In the genomic region with DNA sequence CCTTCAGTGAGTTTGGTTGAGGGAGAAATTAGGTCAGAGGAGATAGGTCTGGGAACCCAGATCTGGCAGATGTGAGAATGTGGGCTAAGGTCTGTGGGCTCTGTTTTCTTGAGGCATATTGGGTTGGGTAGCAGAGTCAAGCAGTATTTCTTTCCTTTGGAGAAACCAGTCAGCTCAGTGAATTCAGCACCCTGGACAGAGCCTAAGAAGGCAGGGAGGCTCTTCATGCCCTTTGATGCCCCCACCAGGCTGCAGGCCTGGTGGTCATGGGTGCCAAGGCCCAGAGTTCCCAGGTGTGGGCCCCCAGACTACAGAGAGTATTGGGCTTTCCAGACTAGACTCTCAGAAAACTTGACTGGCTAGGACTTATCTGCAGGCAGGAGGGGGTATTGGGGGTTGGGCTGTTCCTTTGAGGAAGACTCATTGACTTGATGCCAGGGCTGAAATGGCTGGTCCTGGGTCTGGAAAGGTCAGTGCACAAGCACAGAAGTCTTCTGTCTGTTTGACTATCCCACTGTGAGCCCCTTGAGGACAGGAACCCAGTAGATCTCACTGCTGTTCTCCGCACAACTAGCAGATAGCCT, we compare ENCODE assay signal across 13 cellular contexts. TPM values are rescaled to one million over a fixed set of nuclear protein-coding genes. Genes with fewer than 3 reads are reported as not detected.
DNase-seq lines count a peak whose midpoint lies in the region; ATAC-seq and TF ChIP-seq lines count a peak whose summit lies in the region.
"Had no signal": no experiment of that assay in that cellular context is flagged by ENCODE, and none has a peak within 500 bp of the region (broad histone marks: within the 10 kb centered on the region; RNA-seq: fewer than 3 reads in every experiment).

No MANE protein-coding gene starts in this region.

- no peak overlapping the region for H3K4me3 Mint-ChIP-seq in activated naive CD8-positive, alpha-beta T cell treated with anti-CD3 and anti-CD28 coated beads, Interleukin-2, amount 50 U/mL, for 24 hours
- no peak overlapping the region for H3K4me3 Mint-ChIP-seq in activated naive CD8-positive, alpha-beta T cell treated with anti-CD3 and anti-CD28 coated beads for 36 hours
- H3K4me3 Mint-ChIP-seq: brain; stimulated activated naive CD8-positive, alpha-beta T cell treated with anti-CD3 and anti-CD28 coated beads, Interleukin-15, Interleukin-2, amounts not matched to agents 100 ng/mL and 50 ng/mL, for 24 hours had no signal

- H3K9me3 ChIP-seq in upper lobe of right lung (no peaks in the 10 kb centered on the region), heart right ventricle (no peaks in the 10 kb centered on the region)
- H3K9me3 ChIP-seq: mucosa of descending colon had no signal

- POLR2A ChIA-PET in RWPE1 (lab: Yijun Ruan, JAX; ENCODE audit: low non-redundant PET) = no interaction called here

- TF ChIP-seq CTCF in RWPE1 (conservative IDR thresholded peaks at IDR 0.05; ENCODE audit: low read depth) = no peak
- TF ChIP-seq CTCF in fibroblast of the aortic adventitia (IDR thresholded peaks at IDR 0.05; ENCODE audit: insufficient read depth, low read length) = no peak
- no peak for TF ChIP-seq CTCF in upper lobe of right lung (IDR thresholded peaks at IDR 0.05)
- no peak for TF ChIP-seq CTCF in heart right ventricle (IDR thresholded peaks at IDR 0.05)
- TF ChIP-seq CTCF in lower leg skin (IDR thresholded peaks at IDR 0.05) = no peak

- H3K27ac ChIP-seq in RWPE1 (no peak overlapping the region), upper lobe of right lung (no peak overlapping the region), heart right ventricle (no peak overlapping the region)

- H3K9me3 Mint-ChIP-seq in activated naive CD8-positive, alpha-beta T cell treated with anti-CD3 and anti-CD28 coated beads, Interleukin-2, amount 50 U/mL, for 24 hours = no peaks in the 10 kb centered on the region
- no peaks in the 10 kb centered on the region for H3K9me3 Mint-ChIP-seq in activated naive CD8-positive, alpha-beta T cell treated with anti-CD3 and anti-CD28 coated beads for 36 hours

- intact Hi-C loops in upper lobe of right lung (cut with DNase I) (no loop called here), heart right ventricle (cut with DNase I) (no loop called here), lower leg skin (cut with DNase I; ENCODE audit: low total_unique reads) (no loop called here)

- WGBS in heart right ventricle, 2 donors = 94 to 95% methylated on average over 1 of the region's 1 CpG
- WGBS in lower leg skin, 2 donors = 100% methylated on average over 1 of the region's 1 CpG

- no peak for TF ChIP-seq POLR2A in lower leg skin (IDR thresholded peaks at IDR 0.05)

- peaks cover 13% of the 10 kb centered on the region for H3K27me3 Mint-ChIP-seq in activated naive CD8-positive, alpha-beta T cell treated with anti-CD3 and anti-CD28 coated beads, Interleukin-2, amount 50 U/mL, for 24 hours
- peaks cover 24% of the 10 kb centered on the region for H3K27me3 Mint-ChIP-seq in activated naive CD8-positive, alpha-beta T cell treated with anti-CD3 and anti-CD28 coated beads for 36 hours

- H3K36me3 ChIP-seq in upper lobe of right lung (no peaks in the 10 kb centered on the region), heart right ventricle (no peaks in the 10 kb centered on the region)

- DNase-seq in activated naive CD8-positive, alpha-beta T cell treated with anti-CD3 and anti-CD28 coated beads, Interleukin-2, amount 50 U/mL, for 24 hours = peak; percentile 15
- DNase-seq in activated naive CD8-positive, alpha-beta T cell treated with anti-CD3 and anti-CD28 coated beads for 36 hours = no peak
- DNase-seq in RWPE1 (ENCODE audit: low spot score) (peak; percentile 28), fibroblast of the aortic adventitia (ENCODE audit: low read depth) (peak; percentile 46), upper lobe of right lung (peak; percentile 36), heart right ventricle (no peak), lower leg skin (ENCODE audit: low spot score in 2 of 2) (no peak)
- DNase-seq: NCI-H187 treated with DMSO at 0.1 percent for 48 hours, SHP77 treated with DMSO at 0.1 percent for 48 hours had no signal

- CTCF ChIA-PET in RWPE1 (lab: Yijun Ruan, JAX) = no interaction called here

- no peak overlapping the region for H3K4me3 ChIP-seq in fibroblast of the aortic adventitia (ENCODE audit: low read depth, low read length)
- H3K4me3 ChIP-seq in upper lobe of right lung = no peak overlapping the region
- no peak overlapping the region for H3K4me3 ChIP-seq in heart right ventricle
- no peak overlapping the region for H3K4me3 ChIP-seq in lower leg skin (ENCODE audit: low read depth, poor library complexity, severe bottlenecking)
- H3K4me3 ChIP-seq: mucosa of descending colon had no signal

- no peaks in the 10 kb centered on the region for H3K36me3 Mint-ChIP-seq in activated naive CD8-positive, alpha-beta T cell treated with anti-CD3 and anti-CD28 coated beads, Interleukin-2, amount 50 U/mL, for 24 hours (ENCODE audit: low read depth)
- no peaks in the 10 kb centered on the region for H3K36me3 Mint-ChIP-seq in activated naive CD8-positive, alpha-beta T cell treated with anti-CD3 and anti-CD28 coated beads for 36 hours
- H3K36me3 Mint-ChIP-seq: brain had no signal

- H3K27ac Mint-ChIP-seq in activated naive CD8-positive, alpha-beta T cell treated with anti-CD3 and anti-CD28 coated beads, Interleukin-2, amount 50 U/mL, for 24 hours = no peak overlapping the region
- H3K27ac Mint-ChIP-seq in activated naive CD8-positive, alpha-beta T cell treated with anti-CD3 and anti-CD28 coated beads for 36 hours = no peak overlapping the region
- H3K27ac Mint-ChIP-seq: stimulated activated naive CD8-positive, alpha-beta T cell treated with anti-CD3 and anti-CD28 coated beads, Interleukin-15, Interleukin-2, amounts not matched to agents 100 ng/mL and 50 ng/mL, for 24 hours had no signal

- H3K4me1 ChIP-seq in upper lobe of right lung = no peaks in the 10 kb centered on the region
- H3K4me1 ChIP-seq in heart right ventricle = peaks cover 0 to 10% (median 9%) of the 10 kb centered on the region in 9 donors

- H3K4me1 Mint-ChIP-seq in activated naive CD8-positive, alpha-beta T cell treated with anti-CD3 and anti-CD28 coated beads, Interleukin-2, amount 50 U/mL, for 24 hours = no peaks in the 10 kb centered on the region
- no peaks in the 10 kb centered on the region for H3K4me1 Mint-ChIP-seq in activated naive CD8-positive, alpha-beta T cell treated with anti-CD3 and anti-CD28 coated beads for 36 hours

- H3K27me3 ChIP-seq in upper lobe of right lung = peaks cover 5% of the 10 kb centered on the region
- H3K27me3 ChIP-seq in heart right ventricle = no peaks in the 10 kb centered on the region

- ATAC-seq in activated naive CD8-positive, alpha-beta T cell treated with anti-CD3 and anti-CD28 coated beads, Interleukin-2, amount 50 U/mL, for 24 hours = no peak
- ATAC-seq in upper lobe of right lung = no peak
- no peak for ATAC-seq in GM21381 (IDR thresholded peaks at IDR 0.05; ENCODE audit: unreplicated experiment)
- ATAC-seq in heart right ventricle = no peak
- ATAC-seq: mucosa of descending colon had no signal

RNA-seq across cellular contexts. Expression of gene NECTIN1, which starts 45.3 kb away (rescaled TPM):
- total RNA-seq in activated naive CD8-positive, alpha-beta T cell treated with anti-CD3 and anti-CD28 coated beads for 36 hours = 1 to 10 TPM; 3.2 to 3.7 TPM
- total RNA-seq in fibroblast of the aortic adventitia (ENCODE audit: low replicate concordance) (3.4 and 7.8 TPM in 2 replicates), upper lobe of right lung (10.4 TPM), heart right ventricle (10 to 100 TPM in 6 of 10 donors, 1 to 10 TPM in 4; 6.6 to 22.8 (median 11.6) TPM), lower leg skin (100 to 1,000 TPM; 111 to 142 (median 130) TPM)
- polyA plus RNA-seq in heart right ventricle = 1 to 10 TPM; 4.0 to 4.4 TPM

Comparison
In these comparisons a context has a peak if more than half of its experiments do, and no peak if none do; other contexts are left out.
1. DNase-seq: peak in activated naive CD8-positive, alpha-beta T cell treated with anti-CD3 and anti-CD28 coated beads, Interleukin-2, amount 50 U/mL, for 24 hours (single experiment), RWPE1 (single experiment), fibroblast of the aortic adventitia (single experiment) and upper lobe of right lung (single experiment); none in activated naive CD8-positive, alpha-beta T cell treated with anti-CD3 and anti-CD28 coated beads for 36 hours (single experiment), heart right ventricle (0 of 2) and lower leg skin (0 of 2).